In genomic region chr2:241880311-241881073, GRCh38 we compare ENCODE assay signal across 8 cellular contexts. TPM values are rescaled to one million over a fixed set of nuclear protein-coding genes. Genes with fewer than 3 reads are reported as not detected.
DNase-seq lines count a peak whose midpoint lies in the region; ATAC-seq and TF ChIP-seq lines count a peak whose summit lies in the region.

No MANE protein-coding gene starts in this region.

- H3K9me3 ChIP-seq in HUES48 (ENCODE audit: control insufficient read depth, insufficient read depth, low read length) (peaks cover 2% of the 10 kb centered on the region; the same call in 1 of the 2 replicates), hepatocyte (ENCODE audit: low read depth) (no peaks in the 10 kb centered on the region)

- no peak for DNase-seq in activated T-cell treated with anti-CD3 and anti-CD28 coated beads, Interleukin-2, amount 50 U/mL, for 72 hours
- DNase-seq in hepatocyte (ENCODE audit: low spot score) (no peak), HuH-7 (ENCODE audit: low spot score) (no peak), NCI-H146 treated with DMSO at 0.1 percent for 48 hours (lab: John Stamatoyannopoulos, UW; ENCODE audit: unreplicated experiment) (no peak), GM13976 (ENCODE audit: low spot score) (no peak), NCI-H128 (lab: John Stamatoyannopoulos, UW; ENCODE audit: unreplicated experiment) (no peak)

- H3K27ac ChIP-seq in HUES48 (ENCODE audit: low read depth, low read length) (peak overlapping the region; percentile 59), hepatocyte (no peak overlapping the region)

- H3K9me3 Mint-ChIP-seq in activated T-cell treated with anti-CD3 and anti-CD28 coated beads, Interleukin-2, amount 50 U/mL, for 72 hours = no peaks in the 10 kb centered on the region
- peaks cover under 1% of the 10 kb centered on the region for H3K9me3 Mint-ChIP-seq in stimulated activated memory B cell treated with anti-CD40 and anti-IgM and Interleukin-4, amounts not matched to agents 10 μg/mL and 1 μg/mL and 100 μg/mL, for 72 hours

- H3K4me2 ChIP-seq in hepatocyte = peak overlapping the region; percentile 90

- H3K27ac Mint-ChIP-seq in activated T-cell treated with anti-CD3 and anti-CD28 coated beads, Interleukin-2, amount 50 U/mL, for 72 hours = peak overlapping the region; percentile 88
- H3K27ac Mint-ChIP-seq in stimulated activated memory B cell treated with anti-CD40 and anti-IgM and Interleukin-4, amounts not matched to agents 10 μg/mL and 1 μg/mL and 100 μg/mL, for 72 hours = peak overlapping the region; percentile 89

- no peaks in the 10 kb centered on the region for H4K20me1 ChIP-seq in hepatocyte (ENCODE audit: insufficient read depth, poor library complexity, severe bottlenecking)

- H3K27me3 ChIP-seq in HUES48 (ENCODE audit: control insufficient read depth, insufficient read depth, low read length) = no peaks in the 10 kb centered on the region
- H3K27me3 ChIP-seq in hepatocyte = no peaks in the 10 kb centered on the region

- H3K4me1 ChIP-seq in HUES48 (ENCODE audit: control insufficient read depth, insufficient read depth, low read length) = peaks cover 18% of the 10 kb centered on the region
- peaks cover 11% of the 10 kb centered on the region for H3K4me1 ChIP-seq in hepatocyte (ENCODE audit: insufficient read depth)

- H3K9me2 ChIP-seq in hepatocyte (replicated peaks; ENCODE audit: insufficient read depth) = no peaks in the 10 kb centered on the region

- H3K36me3 ChIP-seq in HUES48 (ENCODE audit: control insufficient read depth, insufficient read depth, low read length) (no peaks in the 10 kb centered on the region), hepatocyte (replicated peaks; ENCODE audit: insufficient read depth, low read depth) (no peaks in the 10 kb centered on the region)

- no peak for TF ChIP-seq CTCF in hepatocyte (IDR thresholded peaks at IDR 0.05; ENCODE audit: poor library complexity)
- no peak for TF ChIP-seq CTCF in GM13976 (IDR thresholded peaks at IDR 0.05; ENCODE audit: borderline replicate concordance, control extremely low read depth, extremely low read depth, insufficient read depth, missing control alignments)

- peaks cover 0 to 4% of the 10 kb centered on the region in 2 donors for H3K36me3 Mint-ChIP-seq in activated T-cell treated with anti-CD3 and anti-CD28 coated beads, Interleukin-2, amount 50 U/mL, for 72 hours (ENCODE audit: insufficient read depth in 2 of 2)
- H3K36me3 Mint-ChIP-seq in stimulated activated memory B cell treated with anti-CD40 and anti-IgM and Interleukin-4, amounts not matched to agents 10 μg/mL and 1 μg/mL and 100 μg/mL, for 72 hours = peaks cover 7% of the 10 kb centered on the region

- 82% methylated on average over 16 of the region's 16 CpGs for WGBS in hepatocyte (ENCODE audit: low lambda C conversion rate, missing lambda C conversion rate)

- H3K4me3 ChIP-seq in HUES48 (ENCODE audit: low read depth, low read length) = peak overlapping the region; percentile 75
- H3K4me3 ChIP-seq in hepatocyte = no peak overlapping the region

- H2AFZ ChIP-seq in hepatocyte = peak overlapping the region; percentile 97

- in situ Hi-C loops in GM13976 (cut with MboI; ENCODE audit: low sequenced_read_pairs, unreplicated experiment) = no loop called here

- ATAC-seq in activated T-cell treated with anti-CD3 and anti-CD28 coated beads, Interleukin-2, amount 50 U/mL, for 72 hours (replicated peaks in 1 of 2) = no peak
- ATAC-seq in stimulated activated memory B cell treated with anti-CD40 and anti-IgM and Interleukin-4, amounts not matched to agents 10 μg/mL and 1 μg/mL and 100 μg/mL, for 72 hours = no peak

- H3K79me2 ChIP-seq in hepatocyte = no peaks in the 10 kb centered on the region

- H3K4me1 Mint-ChIP-seq in activated T-cell treated with anti-CD3 and anti-CD28 coated beads, Interleukin-2, amount 50 U/mL, for 72 hours (ENCODE audit: low read depth) = peaks cover 41% of the 10 kb centered on the region
- peaks cover 41% of the 10 kb centered on the region for H3K4me1 Mint-ChIP-seq in stimulated activated memory B cell treated with anti-CD40 and anti-IgM and Interleukin-4, amounts not matched to agents 10 μg/mL and 1 μg/mL and 100 μg/mL, for 72 hours

- no peaks in the 10 kb centered on the region for H3K27me3 Mint-ChIP-seq in activated T-cell treated with anti-CD3 and anti-CD28 coated beads, Interleukin-2, amount 50 U/mL, for 72 hours (ENCODE audit: low read depth)
- no peaks in the 10 kb centered on the region for H3K27me3 Mint-ChIP-seq in stimulated activated memory B cell treated with anti-CD40 and anti-IgM and Interleukin-4, amounts not matched to agents 10 μg/mL and 1 μg/mL and 100 μg/mL, for 72 hours

- no peak overlapping the region for H3K9ac ChIP-seq in HUES48 (ENCODE audit: low read depth, low read length)

- peak overlapping the region; percentile 85 to 95 for H3K4me3 Mint-ChIP-seq in activated T-cell treated with anti-CD3 and anti-CD28 coated beads, Interleukin-2, amount 50 U/mL, for 72 hours
- peak overlapping the region; percentile 89 for H3K4me3 Mint-ChIP-seq in stimulated activated memory B cell treated with anti-CD40 and anti-IgM and Interleukin-4, amounts not matched to agents 10 μg/mL and 1 μg/mL and 100 μg/mL, for 72 hours

RNA-seq across cellular contexts. Expression of gene RTP5, which starts 11.0 kb away (rescaled TPM):
- total RNA-seq in activated T-cell treated with anti-CD3 and anti-CD28 coated beads, Interleukin-2, amount 50 U/mL, for 72 hours = under 1 TPM; 0.12 to 0.56 TPM
- not detected in 2 replicates for total RNA-seq in hepatocyte
- polyA plus RNA-seq in hepatocyte = not detected in 2 replicates

RNA-seq across cellular contexts. Expression of gene PDCD1, which starts 21.8 kb away (rescaled TPM):
- 10 to 100 TPM; 15.7 to 23.0 TPM for total RNA-seq in activated T-cell treated with anti-CD3 and anti-CD28 coated beads, Interleukin-2, amount 50 U/mL, for 72 hours
- total RNA-seq in hepatocyte = not detected in 2 replicates
- 0.44 and 0.84 TPM in 2 replicates for polyA plus RNA-seq in hepatocyte

Comparison
In these comparisons a context has a peak if more than half of its experiments do, and no peak if none do; other contexts are left out.
1. RNA of gene PDCD1, which starts 21.8 kb away (total RNA-seq): 15.7 to 23.0 TPM in activated T-cell treated with anti-CD3 and anti-CD28 coated beads, Interleukin-2, amount 50 U/mL, for 72 hours; not detected in hepatocyte; every median in the first group is over 10 times any median in the second.